Comparison of ENCODE assay signal across 28 cellular contexts in the genomic region with DNA sequence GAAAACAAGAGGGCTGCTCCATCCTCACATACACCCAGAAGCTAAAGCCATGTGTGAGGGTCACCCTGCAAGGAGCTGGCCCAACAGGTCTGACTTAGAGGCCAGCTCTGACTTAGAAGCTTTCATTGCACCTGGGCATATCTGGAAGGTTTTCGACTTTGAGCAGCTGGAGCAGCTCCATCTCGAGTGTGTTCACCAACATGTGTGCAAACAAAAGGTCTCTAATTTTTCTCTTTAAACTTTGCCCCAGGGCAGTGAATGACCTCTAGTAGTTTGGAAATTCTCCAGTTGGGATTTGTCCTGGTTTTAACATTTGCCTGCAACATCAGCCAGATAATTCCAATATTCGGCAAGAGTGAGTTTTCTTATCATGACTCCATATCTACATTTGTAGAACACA.
"Had no signal": no experiment of that assay in that cellular context is flagged by ENCODE, and none has a peak within 500 bp of the region (broad histone marks: within the 10 kb centered on the region; RNA-seq: fewer than 3 reads in every experiment).

No MANE protein-coding gene starts in this region.

- H3K9me3 ChIP-seq: esophagus squamous epithelium, heart right ventricle, neutrophil, prostate gland, right atrium auricular region, sigmoid colon, spleen, suprapubic skin, transverse colon, upper lobe of right lung, uterus had no signal

- ATAC-seq: effector memory CD8-positive, alpha-beta T cell; heart right ventricle; left colon; left ventricle myocardium superior; natural killer cell treated with Interleukin-12 subunit alpha and Interleukin-12 subunit beta and Interleukin-15 and Interleukin-18, amount 100 ng/mL, for 72 hours; stimulated activated memory B cell treated with anti-CD40 and anti-IgM and Interleukin-4, amounts not matched to agents 10 μg/mL and 1 μg/mL and 100 μg/mL, for 72 hours; stimulated activated naive CD8-positive, alpha-beta T cell treated with anti-CD3 and anti-CD28 coated beads, Interleukin-15, Interleukin-2, amounts not matched to agents 100 U/mL and 50 U/mL, for 24 hours; upper lobe of right lung had no signal

- H3K36me3 ChIP-seq: esophagus squamous epithelium, heart right ventricle, neutrophil, prostate gland, right atrium auricular region, sigmoid colon, spleen, suprapubic skin, transverse colon, upper lobe of right lung, uterus had no signal

- H3K27me3 ChIP-seq: esophagus squamous epithelium, neutrophil, right atrium auricular region, sigmoid colon, spleen, transverse colon, upper lobe of right lung, uterus had no signal

- FAIRE-seq: endometrium had no signal

- DNase-seq: cortex of kidney; effector memory CD8-positive, alpha-beta T cell; erythroblast; esophagus squamous epithelium; foreskin melanocyte; glutamatergic neuron; heart right ventricle; hippocampal formation; immature natural killer cell; islet precursor cell; kidney glomerular epithelial cell; left colon; left ventricle myocardium superior; sigmoid colon; spleen; stimulated activated CD4-positive, alpha-beta T cell treated with anti-CD3 and anti-CD28 coated beads, Interleukin-4, amount 100 ng/mL, for 4 hours; stimulated activated naive CD8-positive, alpha-beta T cell treated with anti-CD3 and anti-CD28 coated beads, Interleukin-15, Interleukin-2, amounts not matched to agents 100 U/mL and 50 U/mL, for 24 hours; transverse colon; upper lobe of right lung; uterus had no signal

- H3K27ac ChIP-seq: esophagus squamous epithelium, heart right ventricle, neutrophil, prostate gland, right atrium auricular region, sigmoid colon, spleen, suprapubic skin, transverse colon, upper lobe of right lung, uterus had no signal

- H3K4me1 ChIP-seq: esophagus squamous epithelium, heart right ventricle, prostate gland, right atrium auricular region, sigmoid colon, spleen, suprapubic skin, transverse colon, upper lobe of right lung, uterus had no signal

- H3K4me3 ChIP-seq: esophagus squamous epithelium, heart right ventricle, lung, prostate gland, right atrium auricular region, sigmoid colon, spleen, suprapubic skin, transverse colon, upper lobe of right lung, uterus had no signal
